ENCODE assay signal across 8 cellular contexts in genomic region chr6:28865551-28866341, GRCh38. TPM values are rescaled to one million over a fixed set of nuclear protein-coding genes. Genes with fewer than 3 reads are reported as not detected.
DNase-seq lines count a peak whose midpoint lies in the region; ATAC-seq, FAIRE-seq and TF ChIP-seq lines count a peak whose summit lies in the region.
"Not testable (repeated sequence)": the region's sequence is repeated elsewhere in the genome, so short reads cannot be mapped to it uniquely, and the experiment has no call there.

No MANE protein-coding gene starts in this region.

- in situ Hi-C loops in Caki2 (cut with HindIII; ENCODE audit: low pct_unique_long_range_greater_than_20kb, low sequenced_read_pairs): not testable (repeated sequence)

- DNase-seq in Caki2 (ENCODE audit: low read depth) (peak; percentile 97), HUDEP-2 (lab: John Stamatoyannopoulos, UW; ENCODE audit: unreplicated experiment in 76 of 76) (peak in 68 of 76 experiments; percentile 17 to 86 (median 61)), NCI-H774 (lab: John Stamatoyannopoulos, UW) (peak; percentile 22)
- DNase-seq in astrocyte (ENCODE audit: low read depth); right atrium auricular region (ENCODE audit: low spot score): not testable (repeated sequence)
- DNase-seq in stimulated activated naive CD8-positive, alpha-beta T cell treated with anti-CD3 and anti-CD28 coated beads, Interleukin-15, amount 100 ng/mL, for 72 hours: peak; percentile 81 to 86

- H3K27me3 Mint-ChIP-seq in astrocyte (ENCODE audit: low read depth, unreplicated experiment); stimulated activated naive CD8-positive, alpha-beta T cell treated with anti-CD3 and anti-CD28 coated beads, Interleukin-15, amount 100 ng/mL, for 72 hours: not testable (repeated sequence)

- H3K9me3 ChIP-seq in astrocyte (ENCODE audit: insufficient read depth, low read depth, low read length); right atrium auricular region; neutrophil: not testable (repeated sequence)

- not testable (repeated sequence) for H3K27ac Mint-ChIP-seq in astrocyte (ENCODE audit: unreplicated experiment)
- H3K27ac Mint-ChIP-seq in stimulated activated naive CD8-positive, alpha-beta T cell treated with anti-CD3 and anti-CD28 coated beads, Interleukin-15, amount 100 ng/mL, for 72 hours: peak overlapping the region; percentile 87 to 98

- TF ChIP-seq CTCF in WI38 (IDR thresholded peaks at IDR 0.05; ENCODE audit: low read depth, low read length); astrocyte (IDR thresholded peaks at IDR 0.05; ENCODE audit: insufficient read depth, low read depth, low read length); right atrium auricular region (IDR thresholded peaks at IDR 0.05); neutrophil (IDR thresholded peaks at IDR 0.05): not testable (repeated sequence)

- H3K4me3 ChIP-seq in WI38 (ENCODE audit: low read depth, low read length) (peak overlapping the region; percentile 68), right atrium auricular region (peak overlapping the region; percentile 66 to 72), neutrophil (ENCODE audit: low read depth in 1 of 2, low read length in 1 of 2) (peak overlapping the region; percentile 58 to 67)
- not testable (repeated sequence) for H3K4me3 ChIP-seq in astrocyte (ENCODE audit: insufficient read depth, low read depth, low read length)

- H3K27me3 ChIP-seq in astrocyte (ENCODE audit: insufficient read depth, low read length); right atrium auricular region: not testable (repeated sequence)
- peaks cover 63% of the 10 kb centered on the region for H3K27me3 ChIP-seq in neutrophil

- H3K27ac ChIP-seq in astrocyte (ENCODE audit: low read depth, low read length); neutrophil: not testable (repeated sequence)
- peak overlapping the region in 1 of 2 donors; percentile 67 for H3K27ac ChIP-seq in right atrium auricular region

- H3K36me3 ChIP-seq in astrocyte (ENCODE audit: insufficient read depth, low read length); right atrium auricular region; neutrophil: not testable (repeated sequence)

- not testable (repeated sequence) for H3K79me2 ChIP-seq in astrocyte (ENCODE audit: insufficient read depth, low read length)

- not testable (repeated sequence) for H3K4me1 Mint-ChIP-seq in astrocyte (ENCODE audit: low read depth, unreplicated experiment)
- H3K4me1 Mint-ChIP-seq in stimulated activated naive CD8-positive, alpha-beta T cell treated with anti-CD3 and anti-CD28 coated beads, Interleukin-15, amount 100 ng/mL, for 72 hours: peaks cover 55% of the 10 kb centered on the region

- H4K20me1 ChIP-seq in astrocyte (ENCODE audit: insufficient read depth, low read length): not testable (repeated sequence)

- peak; percentile 47 for ATAC-seq in stimulated activated naive CD8-positive, alpha-beta T cell treated with anti-CD3 and anti-CD28 coated beads, Interleukin-15, amount 100 ng/mL, for 72 hours

- peak overlapping the region; percentile 87 for H3K4me2 ChIP-seq in astrocyte (ENCODE audit: low read length)

- not testable (repeated sequence) for H3K36me3 Mint-ChIP-seq in astrocyte (ENCODE audit: low read depth, unreplicated experiment)

- H3K4me3 Mint-ChIP-seq in astrocyte (ENCODE audit: unreplicated experiment): peak overlapping the region; percentile 82
- H3K4me3 Mint-ChIP-seq in stimulated activated naive CD8-positive, alpha-beta T cell treated with anti-CD3 and anti-CD28 coated beads, Interleukin-15, amount 100 ng/mL, for 72 hours: peak overlapping the region; percentile 88 to 91

- not testable (repeated sequence) for FAIRE-seq in astrocyte (lab: Jason Lieb, UNC)

- H3K4me1 ChIP-seq in astrocyte (ENCODE audit: insufficient read depth, low read length) (peaks cover 10% of the 10 kb centered on the region), neutrophil (ENCODE audit: control insufficient read depth in 1 of 2, insufficient read depth in 1 of 2, low read depth in 1 of 2, low read length in 1 of 2) (peaks cover 25 to 31% of the 10 kb centered on the region in 2 experiments)
- not testable (repeated sequence) for H3K4me1 ChIP-seq in right atrium auricular region

- H2AFZ ChIP-seq in astrocyte (ENCODE audit: low read depth, low read length): not testable (repeated sequence)

- not testable (repeated sequence) for H3K9me3 Mint-ChIP-seq in astrocyte (ENCODE audit: unreplicated experiment); stimulated activated naive CD8-positive, alpha-beta T cell treated with anti-CD3 and anti-CD28 coated beads, Interleukin-15, amount 100 ng/mL, for 72 hours

- not testable (repeated sequence) for H3K9ac ChIP-seq in astrocyte (ENCODE audit: low read length)

RNA-seq across cellular contexts. Expression of gene TRIM27, which starts 58.0 kb away (rescaled TPM):
- 144 and 159 TPM in 2 replicates for total RNA-seq in Caki2 (2014; rRNA removed; shearing (Covaris generic); ENCODE audit: low replicate concordance)
- total RNA-seq in astrocyte (50.8 and 54.5 TPM in 2 replicates), right atrium auricular region (10 to 100 TPM; 22.3 to 28.5 TPM)
